Comparison of ENCODE assay signal across 13 cellular contexts in the genomic region with DNA sequence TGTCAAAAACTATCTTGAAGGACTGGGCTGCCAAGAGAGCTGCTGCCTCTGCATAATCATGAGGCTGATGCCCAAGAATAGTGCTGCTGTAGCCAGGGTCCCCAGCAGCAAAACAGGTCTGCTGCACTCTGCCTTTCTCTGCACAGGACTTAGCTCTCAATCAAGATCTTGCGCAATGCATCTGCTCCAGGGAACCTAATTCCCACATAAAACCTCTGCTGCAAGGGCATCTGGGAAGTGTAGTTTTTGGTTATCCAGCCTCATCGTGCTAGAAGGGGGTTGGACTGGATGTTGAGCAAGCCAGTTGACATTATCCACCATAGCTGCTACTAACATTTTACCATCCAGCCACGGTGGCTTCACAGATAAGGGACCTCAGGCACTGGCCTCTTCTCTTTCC.
A peak's percentile ranks its signal among the peaks of the same experiment; 100 is the strongest.
DNase-seq lines count a peak whose midpoint lies in the region; ATAC-seq lines count a peak whose summit lies in the region.
"Had no signal": no experiment of that assay in that cellular context is flagged by ENCODE, and none has a peak within 500 bp of the region (broad histone marks: within the 10 kb centered on the region; RNA-seq: fewer than 3 reads in every experiment).

No MANE protein-coding gene starts in this region.

- no peak overlapping the region for H3K4me3 ChIP-seq in aorta (ENCODE audit: low read length in 2 of 2)
- H3K4me3 ChIP-seq: heart left ventricle, psoas muscle had no signal

- H3K27me3 ChIP-seq in aorta (ENCODE audit: control insufficient read depth in 1 of 2, insufficient read depth in 2 of 2, low read length in 1 of 2), result peaks cover 0 to 3% of the 10 kb centered on the region in 2 donors

- H3K27ac Mint-ChIP-seq in natural killer cell treated with Interleukin-12 subunit alpha and Interleukin-12 subunit beta and Interleukin-15 and Interleukin-18, amount 100 ng/mL, for 72 hours, result no peak overlapping the region
- H3K27ac Mint-ChIP-seq: activated naive CD4-positive, alpha-beta T cell treated with anti-CD3 and anti-CD28 coated beads, Interleukin-2, amount 50 U/mL, for 24 hours; B cell; mesothelial cell of epicardium had no signal

- H3K4me3 Mint-ChIP-seq in natural killer cell treated with Interleukin-12 subunit alpha and Interleukin-12 subunit beta and Interleukin-15 and Interleukin-18, amount 100 ng/mL, for 72 hours, result no peak overlapping the region
- H3K4me3 Mint-ChIP-seq: activated naive CD4-positive, alpha-beta T cell treated with anti-CD3 and anti-CD28 coated beads, Interleukin-2, amount 50 U/mL, for 24 hours; B cell; mesothelial cell of epicardium had no signal

- no peak overlapping the region for H3K27ac ChIP-seq in aorta (ENCODE audit: low read depth in 1 of 2, low read length in 2 of 2)
- H3K27ac ChIP-seq: heart left ventricle, psoas muscle had no signal

- H3K9me3 Mint-ChIP-seq in natural killer cell treated with Interleukin-12 subunit alpha and Interleukin-12 subunit beta and Interleukin-15 and Interleukin-18, amount 100 ng/mL, for 72 hours, result no peaks in the 10 kb centered on the region
- H3K9me3 Mint-ChIP-seq: activated naive CD4-positive, alpha-beta T cell treated with anti-CD3 and anti-CD28 coated beads, Interleukin-2, amount 50 U/mL, for 24 hours; mesothelial cell of epicardium had no signal

- intact Hi-C loops in aorta (cut with DNase I), result no loop called here

- H3K36me3 Mint-ChIP-seq in natural killer cell treated with Interleukin-12 subunit alpha and Interleukin-12 subunit beta and Interleukin-15 and Interleukin-18, amount 100 ng/mL, for 72 hours, result no peaks in the 10 kb centered on the region
- H3K36me3 Mint-ChIP-seq: activated naive CD4-positive, alpha-beta T cell treated with anti-CD3 and anti-CD28 coated beads, Interleukin-2, amount 50 U/mL, for 24 hours; mesothelial cell of epicardium had no signal

- 53 to 56% methylated on average over 3 of the region's 3 CpGs for WGBS in aorta, 2 donors

- H3K36me3 ChIP-seq in aorta (ENCODE audit: control insufficient read depth in 1 of 2, insufficient read depth in 2 of 2, low read length in 1 of 2), result no peaks in the 10 kb centered on the region
- H3K36me3 ChIP-seq: heart left ventricle had no signal

- DNase-seq in SIG-M5 treated with dmso at 0.1 percent for 504 hours (lab: John Stamatoyannopoulos, UW; ENCODE audit: unreplicated experiment), result peak; percentile 27
- no peak for DNase-seq in SIG-M5 (lab: John Stamatoyannopoulos, UW)
- DNase-seq in OCI-M1 (lab: John Stamatoyannopoulos, UW), result peak; percentile 72
- peak; percentile 11 for DNase-seq in fibroblast of gingiva (ENCODE audit: low read depth)
- DNase-seq in stromal cell of bone marrow (ENCODE audit: low read depth), result peak; percentile 33
- DNase-seq in aorta, result no peak
- no peak for DNase-seq in natural killer cell treated with Interleukin-12 subunit alpha and Interleukin-12 subunit beta and Interleukin-15 and Interleukin-18, amount 100 ng/mL, for 72 hours (ENCODE audit: low spot score)
- DNase-seq: heart left ventricle, psoas muscle had no signal

- no peaks in the 10 kb centered on the region for H3K4me1 Mint-ChIP-seq in natural killer cell treated with Interleukin-12 subunit alpha and Interleukin-12 subunit beta and Interleukin-15 and Interleukin-18, amount 100 ng/mL, for 72 hours (ENCODE audit: low read depth in 2 of 2)
- H3K4me1 Mint-ChIP-seq: activated naive CD4-positive, alpha-beta T cell treated with anti-CD3 and anti-CD28 coated beads, Interleukin-2, amount 50 U/mL, for 24 hours; B cell; mesothelial cell of epicardium had no signal

- no peaks in the 10 kb centered on the region for H3K4me1 ChIP-seq in aorta (ENCODE audit: control insufficient read depth in 1 of 2, insufficient read depth in 2 of 2, low read length in 2 of 2)
- H3K4me1 ChIP-seq: heart left ventricle, psoas muscle had no signal

- ATAC-seq in aorta (ENCODE audit: low FRiP score) (no peak), HG03095 (IDR thresholded peaks at IDR 0.05; ENCODE audit: unreplicated experiment) (no peak)
- no peak for ATAC-seq in natural killer cell treated with Interleukin-12 subunit alpha and Interleukin-12 subunit beta and Interleukin-15 and Interleukin-18, amount 100 ng/mL, for 72 hours
- ATAC-seq: heart left ventricle, psoas muscle had no signal

- peaks cover 8 to 11% of the 10 kb centered on the region in 2 donors for H3K27me3 Mint-ChIP-seq in natural killer cell treated with Interleukin-12 subunit alpha and Interleukin-12 subunit beta and Interleukin-15 and Interleukin-18, amount 100 ng/mL, for 72 hours

- H3K9me3 ChIP-seq in aorta (ENCODE audit: control insufficient read depth, low read length), result peaks cover 2% of the 10 kb centered on the region
- H3K9me3 ChIP-seq: heart left ventricle, psoas muscle had no signal

Comparison
In these comparisons a context has a peak if more than half of its experiments do, and no peak if none do; other contexts are left out.
1. DNase-seq: peak in SIG-M5 treated with dmso at 0.1 percent for 504 hours (single experiment), OCI-M1 (single experiment), fibroblast of gingiva (single experiment) and stromal cell of bone marrow (single experiment); none in SIG-M5 (single experiment), aorta (0 of 2) and natural killer cell treated with Interleukin-12 subunit alpha and Interleukin-12 subunit beta and Interleukin-15 and Interleukin-18, amount 100 ng/mL, for 72 hours (single experiment).